Comparison of ENCODE assay signal across 8 cellular contexts in the genomic region with DNA sequence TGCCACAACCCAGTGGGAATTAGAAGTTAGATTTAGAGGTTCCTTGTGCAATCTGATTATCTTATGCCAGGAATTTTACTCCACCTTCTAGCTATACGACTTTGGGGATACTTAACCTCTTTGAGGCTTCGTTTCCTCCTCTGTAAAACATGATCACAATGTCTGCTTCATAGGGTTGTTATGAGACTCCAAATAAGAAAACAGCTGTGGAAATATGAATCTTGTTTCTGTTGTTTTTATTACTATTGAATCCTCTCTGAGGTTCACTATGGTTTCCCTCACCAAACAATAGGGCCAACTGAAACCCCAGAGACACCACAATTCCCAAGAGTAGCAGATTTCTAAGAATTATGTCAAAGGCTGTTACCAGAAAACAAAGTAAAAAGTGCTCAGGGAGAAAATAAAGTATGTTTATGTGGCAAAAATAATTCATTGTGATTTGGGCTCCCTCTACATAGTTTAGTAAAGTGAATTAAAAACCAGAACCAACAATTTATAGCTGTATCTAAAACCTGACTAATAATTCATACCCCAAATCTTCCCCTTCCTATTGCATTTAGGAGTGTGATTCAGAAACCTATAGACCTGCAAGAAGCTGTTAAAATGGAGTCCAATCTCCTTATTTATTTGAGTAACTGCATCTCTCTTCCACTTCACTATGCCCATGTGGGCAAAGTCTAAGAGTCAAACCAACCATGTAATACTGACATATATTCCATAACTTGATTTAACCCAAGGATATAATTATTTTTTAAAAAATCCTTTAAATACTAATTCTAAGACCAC. TPM values are rescaled to one million over a fixed set of nuclear protein-coding genes. Genes with fewer than 3 reads are reported as not detected.
A peak's percentile ranks its signal among the peaks of the same experiment; 100 is the strongest.
DNase-seq lines count a peak whose midpoint lies in the region; ATAC-seq and TF ChIP-seq lines count a peak whose summit lies in the region.

No MANE protein-coding gene starts in this region.

- H2AFZ ChIP-seq in osteoblast (ENCODE audit: low read length), result no peak overlapping the region

- H4K20me1 ChIP-seq in osteoblast (ENCODE audit: insufficient read depth, low read length), result peaks cover 31% of the 10 kb centered on the region

- H3K27me3 ChIP-seq in brain microvascular endothelial cell (replicated peaks), result no peaks in the 10 kb centered on the region
- H3K27me3 ChIP-seq in osteoblast (ENCODE audit: insufficient read depth, low read length), result no peaks in the 10 kb centered on the region

- H3K9me3 ChIP-seq in osteoblast (ENCODE audit: low read depth, low read length), result no peaks in the 10 kb centered on the region

- in situ Hi-C loops in brain microvascular endothelial cell (cut with HindIII; ENCODE audit: low pct_ligation_motif_present, low sequenced_read_pairs), result no loop called here

- H3K27ac ChIP-seq in brain microvascular endothelial cell (peak overlapping the region; percentile 84), osteoblast (ENCODE audit: low read depth, low read length) (peak overlapping the region; percentile 86)

- ATAC-seq in HG03354 (IDR thresholded peaks at IDR 0.05; ENCODE audit: poor library complexity, severe bottlenecking, unreplicated experiment), result peak; percentile 76

- peak overlapping the region; percentile 60 for H3K4me2 ChIP-seq in osteoblast (ENCODE audit: insufficient read depth, low read length)

- no peak overlapping the region for H3K4me3 ChIP-seq in brain microvascular endothelial cell (ENCODE audit: low read depth, low read length)
- no peak overlapping the region for H3K4me3 ChIP-seq in osteoblast (ENCODE audit: insufficient read depth, low read length)

- intact Hi-C loops in cardiac septum (cut with DNase I), result no loop called here

- no peaks in the 10 kb centered on the region for H3K36me3 ChIP-seq in brain microvascular endothelial cell (replicated peaks)
- H3K36me3 ChIP-seq in osteoblast (ENCODE audit: insufficient read depth, low read length), result no peaks in the 10 kb centered on the region

- H3K4me1 ChIP-seq in osteoblast (ENCODE audit: insufficient read depth, low read length), result peaks cover 38% of the 10 kb centered on the region

- TF ChIP-seq CTCF in brain microvascular endothelial cell (IDR thresholded peaks at IDR 0.05; ENCODE audit: low read depth, low read length, missing control alignments), result no peak
- TF ChIP-seq CTCF in osteoblast (IDR thresholded peaks at IDR 0.05; ENCODE audit: extremely low read depth, low read depth, low read length), result no peak

- DNase-seq in GM04504 (ENCODE audit: low read depth) (peak; percentile 64), brain microvascular endothelial cell (peak; percentile 69), osteoblast (ENCODE audit: insufficient read length, low spot score, missing footprints) (peak; percentile 85), NCI-H1436 treated with DMSO at 0.1 percent for 48 hours (lab: John Stamatoyannopoulos, UW) (no peak), mucosa of gallbladder (ENCODE audit: low spot score) (no peak), GM19240 (ENCODE audit: insufficient read length, low spot score) (no peak), cardiac septum (ENCODE audit: low spot score) (no peak)

- H3K79me2 ChIP-seq in osteoblast (ENCODE audit: insufficient read depth, low read length), result peaks cover 61% of the 10 kb centered on the region

RNA-seq across cellular contexts. Expression of a gene that starts 38.4 kb away (rescaled TPM):
- total RNA-seq in osteoblast, result 29.7 and 30.4 TPM in 2 replicates
- total RNA-seq in mucosa of gallbladder, result 42.1 TPM
- total RNA-seq in cardiac septum, result 18.0 TPM

Comparison
In these comparisons a context has a peak if more than half of its experiments do, and no peak if none do; other contexts are left out.
1. DNase-seq: peak in GM04504 (single experiment), brain microvascular endothelial cell (single experiment) and osteoblast (single experiment); none in NCI-H1436 treated with DMSO at 0.1 percent for 48 hours (single experiment), mucosa of gallbladder (single experiment), GM19240 (single experiment) and cardiac septum (single experiment).